Comparison of ENCODE assay signal across 1 cellular context in genomic region chr6:35449287-35449881, GRCh38.
TF ChIP-seq lines count a peak whose summit lies in the region.

No MANE protein-coding gene starts in this region.

TF ChIP-seq in H1, 55 proteins besides CTCF, POLR2A, EP300 and RAD21 (continued from another document):
- TF ChIP-seq SIN3A (conservative IDR thresholded peaks at IDR 0.05 in 1 of 2, IDR thresholded peaks at IDR 0.05 in 1 of 2; ENCODE audit: low read depth in 1 of 2, low read length in 2 of 2) = no peak
- no peak for TF ChIP-seq PHF8 (conservative IDR thresholded peaks at IDR 0.05; ENCODE audit: low read depth, low read length)
